Comparison of ENCODE assay signal across 28 cellular contexts in genomic region chr3:11035757-11036505, GRCh38. TPM values are rescaled to one million over a fixed set of nuclear protein-coding genes. Genes with fewer than 3 reads are reported as not detected.
"Had no signal": no experiment of that assay in that cellular context is flagged by ENCODE, and none has a peak within 500 bp of the region (broad histone marks: within the 10 kb centered on the region; RNA-seq: fewer than 3 reads in every experiment).

No MANE protein-coding gene starts in this region.

- H3K4me3 Mint-ChIP-seq: naive thymus-derived CD8-positive, alpha-beta T cell; nephron; neural crest cell; stimulated activated naive B cell treated with anti-CD40 and anti-IgM and Interleukin-4, amounts not matched to agents 10 μg/mL and 1 μg/mL and 100 μg/mL, for 72 hours had no signal

- ATAC-seq: left cardiac atrium; left lung; naive thymus-derived CD8-positive, alpha-beta T cell; stimulated activated naive B cell treated with anti-CD40 and anti-IgM and Interleukin-4, amounts not matched to agents 10 μg/mL and 1 μg/mL and 100 μg/mL, for 72 hours; stimulated activated naive CD8-positive, alpha-beta T cell treated with anti-CD3 and anti-CD28 coated beads, Interleukin-15, Interleukin-2, amounts not matched to agents 100 U/mL and 50 U/mL, for 24 hours had no signal

- H3K9me3 ChIP-seq: left lung, lower lobe of right lung, ovary, right atrium auricular region, right lobe of liver, stomach, testis, thyroid gland, transverse colon, upper lobe of left lung, vagina had no signal

- H3K36me3 ChIP-seq: left lung, lower lobe of right lung, ovary, right atrium auricular region, stomach, thyroid gland, transverse colon, upper lobe of left lung, vagina had no signal

- H3K4me1 ChIP-seq: left lung, lower lobe of right lung, right atrium auricular region, right lobe of liver, stomach, testis, thyroid gland, transverse colon, upper lobe of left lung, vagina had no signal

- H3K27me3 ChIP-seq: ovary, right atrium auricular region, right lobe of liver, testis, thyroid gland, upper lobe of left lung, vagina had no signal

- H3K9me3 Mint-ChIP-seq: nephron, neural crest cell had no signal

- H3K27ac ChIP-seq: left lung, lower lobe of right lung, ovary, right atrium auricular region, right lobe of liver, stomach, testis, thyroid gland, transverse colon, upper lobe of left lung, vagina had no signal

- H3K36me3 Mint-ChIP-seq: naive thymus-derived CD8-positive, alpha-beta T cell; stimulated activated naive B cell treated with anti-CD40 and anti-IgM and Interleukin-4, amounts not matched to agents 10 μg/mL and 1 μg/mL and 100 μg/mL, for 72 hours had no signal

- H3K27ac Mint-ChIP-seq: nephron; progenitor cell of endocrine pancreas; stimulated activated naive B cell treated with anti-CD40 and anti-IgM and Interleukin-4, amounts not matched to agents 10 μg/mL and 1 μg/mL and 100 μg/mL, for 72 hours had no signal

- FAIRE-seq: keratinocyte had no signal

- H3K4me1 Mint-ChIP-seq: nephron; neural crest cell; stimulated activated naive B cell treated with anti-CD40 and anti-IgM and Interleukin-4, amounts not matched to agents 10 μg/mL and 1 μg/mL and 100 μg/mL, for 72 hours had no signal

- H3K4me2 ChIP-seq: smooth muscle cell had no signal

- DNase-seq: kidney glomerular epithelial cell; left cardiac atrium; left lung; lower lobe of right lung; mammary epithelial cell; mesenchymal stem cell; naive thymus-derived CD8-positive, alpha-beta T cell; ovary; right lobe of liver; stimulated activated CD4-positive, alpha-beta T cell treated with anti-CD3 and anti-CD28 coated beads, Interleukin-12 subunit alpha, Interleukin-12 subunit beta, amount 100 ng/mL, for 4 hours; stimulated activated CD4-positive, alpha-beta T cell treated with anti-CD3 and anti-CD28 coated beads, Interleukin-15, amount 100 ng/mL, for 24 hours; stimulated activated CD4-positive, alpha-beta T cell treated with anti-CD3 and anti-CD28 coated beads, Interleukin-2, amount 100 ng/mL, for 24 hours; stimulated activated CD4-positive, alpha-beta T cell treated with anti-CD3 and anti-CD28 coated beads, Interleukin-4, amount 100 ng/mL, for 1 hour; stimulated activated naive B cell treated with anti-CD40 and anti-IgM and Interleukin-4, amounts not matched to agents 10 μg/mL and 1 μg/mL and 100 μg/mL, for 72 hours; stimulated activated naive CD8-positive, alpha-beta T cell treated with anti-CD3 and anti-CD28 coated beads, Interleukin-15, Interleukin-2, amounts not matched to agents 100 U/mL and 50 U/mL, for 24 hours; stomach; testis; thyroid gland; transverse colon; upper lobe of left lung had no signal

- H3K4me3 ChIP-seq: left lung, lower lobe of right lung, ovary, right atrium auricular region, right lobe of liver, smooth muscle cell, stomach, testis, thyroid gland, transverse colon, upper lobe of left lung, vagina had no signal

RNA-seq across cellular contexts. Expression of gene SLC6A1, which starts 43.4 kb away (rescaled TPM):
- total RNA-seq: naive thymus-derived CD8-positive, alpha-beta T cell; progenitor cell of endocrine pancreas; renal cortical epithelial cell had no signal
- polyA plus RNA-seq: keratinocyte; mammary epithelial cell; naive thymus-derived CD8-positive, alpha-beta T cell had no signal
